In genomic region chr9:407255-407654, GRCh38 we compare ENCODE assay signal across 19 cellular contexts.
DNase-seq lines count a peak whose midpoint lies in the region; ATAC-seq, FAIRE-seq and TF ChIP-seq lines count a peak whose summit lies in the region.
"Had no signal": no experiment of that assay in that cellular context is flagged by ENCODE, and none has a peak within 500 bp of the region (broad histone marks: within the 10 kb centered on the region; RNA-seq: fewer than 3 reads in every experiment).

No MANE protein-coding gene starts in this region.

- no peaks in the 10 kb centered on the region for H3K27me3 ChIP-seq in bronchial epithelial cell (ENCODE audit: control insufficient read depth, insufficient read depth, low read length)
- no peaks in the 10 kb centered on the region for H3K27me3 ChIP-seq in right cardiac atrium (ENCODE audit: control insufficient read depth, insufficient read depth)
- no peaks in the 10 kb centered on the region for H3K27me3 ChIP-seq in brain microvascular endothelial cell (replicated peaks)

- H3K27ac ChIP-seq in right cardiac atrium (ENCODE audit: low read length) (no peak overlapping the region), brain microvascular endothelial cell (no peak overlapping the region)
- H3K27ac ChIP-seq: right lobe of liver, VCaP had no signal

- no peak overlapping the region for H3K4me3 ChIP-seq in bronchial epithelial cell (ENCODE audit: low read depth, low read length)
- H3K4me3 ChIP-seq in right cardiac atrium (ENCODE audit: low read length) = no peak overlapping the region
- no peak overlapping the region for H3K4me3 ChIP-seq in brain microvascular endothelial cell (ENCODE audit: low read depth, low read length)
- H3K4me3 ChIP-seq: right lobe of liver had no signal

- ATAC-seq in right cardiac atrium (peak; percentile 67 to 84), GM18870 (IDR thresholded peaks at IDR 0.05; ENCODE audit: unreplicated experiment) (no peak), GM21723 (IDR thresholded peaks at IDR 0.05; ENCODE audit: unreplicated experiment) (no peak)
- no peak for ATAC-seq in stimulated activated effector memory CD8-positive, alpha-beta T cell treated with anti-CD3 and anti-CD28 coated beads, Interleukin-12 subunit alpha, Interleukin-12 subunit beta, amount 100 ng/mL, for 72 hours
- ATAC-seq: activated CD8-positive, alpha-beta memory T cell treated with anti-CD3 and anti-CD28 coated beads, Interleukin-2, amount 10 ng/mL, durations not matched to agents 7 days and 5 days; left lobe of liver; stimulated activated memory B cell treated with anti-CD40 and anti-IgM and Interleukin-4, amounts not matched to agents 10 μg/mL and 1 μg/mL and 100 μg/mL, for 72 hours had no signal

- no peak for FAIRE-seq in bronchial epithelial cell (lab: Jason Lieb, UNC)
- FAIRE-seq: GM18507 had no signal

- TF ChIP-seq CTCF in bronchial epithelial cell (IDR thresholded peaks at IDR 0.05; ENCODE audit: insufficient read depth, low read length, severe bottlenecking) (peak; percentile 36), brain microvascular endothelial cell (IDR thresholded peaks at IDR 0.05; ENCODE audit: low read depth, low read length, missing control alignments) (no peak)

- H3K36me3 ChIP-seq in bronchial epithelial cell (ENCODE audit: control insufficient read depth, insufficient read depth, low read length) (no peaks in the 10 kb centered on the region), brain microvascular endothelial cell (replicated peaks) (no peaks in the 10 kb centered on the region)
- H3K36me3 ChIP-seq: right lobe of liver had no signal

- H3K36me3 Mint-ChIP-seq in stimulated activated effector memory CD8-positive, alpha-beta T cell treated with anti-CD3 and anti-CD28 coated beads, Interleukin-12 subunit alpha, Interleukin-12 subunit beta, amount 100 ng/mL, for 72 hours = peaks cover 100% of the 10 kb centered on the region

- intact Hi-C loops in right cardiac atrium (cut with DNase I) = loop anchor here in 3 of 4 donors (2.0 to 10.0 kb wide), 2 partner anchors 358 kb away; no protein-coding TSS in a partner anchor

- no peaks in the 10 kb centered on the region for H3K9me3 Mint-ChIP-seq in stimulated activated effector memory CD8-positive, alpha-beta T cell treated with anti-CD3 and anti-CD28 coated beads, Interleukin-12 subunit alpha, Interleukin-12 subunit beta, amount 100 ng/mL, for 72 hours
- H3K9me3 Mint-ChIP-seq: activated naive CD4-positive, alpha-beta T cell treated with anti-CD3 and anti-CD28 coated beads for 36 hours; nephron progenitor cell; stimulated activated memory B cell treated with anti-CD40 and anti-IgM and Interleukin-4, amounts not matched to agents 10 μg/mL and 1 μg/mL and 100 μg/mL, for 72 hours had no signal

- no peaks in the 10 kb centered on the region for H3K4me1 ChIP-seq in right cardiac atrium (ENCODE audit: control insufficient read depth, insufficient read depth, low read length)
- H3K4me1 ChIP-seq: Caco-2, right lobe of liver had no signal

- no peak overlapping the region for H3K4me3 Mint-ChIP-seq in stimulated activated effector memory CD8-positive, alpha-beta T cell treated with anti-CD3 and anti-CD28 coated beads, Interleukin-12 subunit alpha, Interleukin-12 subunit beta, amount 100 ng/mL, for 72 hours
- H3K4me3 Mint-ChIP-seq: activated CD8-positive, alpha-beta memory T cell treated with anti-CD3 and anti-CD28 coated beads, Interleukin-2, amount 10 ng/mL, durations not matched to agents 7 days and 5 days; activated naive CD4-positive, alpha-beta T cell treated with anti-CD3 and anti-CD28 coated beads for 36 hours; nephron progenitor cell; stimulated activated memory B cell treated with anti-CD40 and anti-IgM and Interleukin-4, amounts not matched to agents 10 μg/mL and 1 μg/mL and 100 μg/mL, for 72 hours had no signal

- H3K27ac Mint-ChIP-seq in stimulated activated effector memory CD8-positive, alpha-beta T cell treated with anti-CD3 and anti-CD28 coated beads, Interleukin-12 subunit alpha, Interleukin-12 subunit beta, amount 100 ng/mL, for 72 hours = peak overlapping the region; percentile 37
- H3K27ac Mint-ChIP-seq: activated CD8-positive, alpha-beta memory T cell treated with anti-CD3 and anti-CD28 coated beads, Interleukin-2, amount 10 ng/mL, durations not matched to agents 7 days and 5 days; activated naive CD4-positive, alpha-beta T cell treated with anti-CD3 and anti-CD28 coated beads for 36 hours; nephron progenitor cell; stimulated activated memory B cell treated with anti-CD40 and anti-IgM and Interleukin-4, amounts not matched to agents 10 μg/mL and 1 μg/mL and 100 μg/mL, for 72 hours had no signal

- H3K4me1 Mint-ChIP-seq in stimulated activated effector memory CD8-positive, alpha-beta T cell treated with anti-CD3 and anti-CD28 coated beads, Interleukin-12 subunit alpha, Interleukin-12 subunit beta, amount 100 ng/mL, for 72 hours = no peaks in the 10 kb centered on the region
- H3K4me1 Mint-ChIP-seq: activated CD8-positive, alpha-beta memory T cell treated with anti-CD3 and anti-CD28 coated beads, Interleukin-2, amount 10 ng/mL, durations not matched to agents 7 days and 5 days; nephron progenitor cell had no signal

- DNase-seq in NCI-H2171 treated with DMSO at 0.1 percent for 48 hours (lab: John Stamatoyannopoulos, UW) = peak; percentile 30
- DNase-seq in NCI-H2171 (lab: John Stamatoyannopoulos, UW) = no peak
- DNase-seq in bronchial epithelial cell (ENCODE audit: low read depth) = peak; percentile 18
- DNase-seq in right cardiac atrium = no peak
- DNase-seq in stimulated activated effector memory CD8-positive, alpha-beta T cell treated with anti-CD3 and anti-CD28 coated beads, Interleukin-12 subunit alpha, Interleukin-12 subunit beta, amount 100 ng/mL, for 72 hours (ENCODE audit: low spot score in 2 of 2) = no peak
- no peak for DNase-seq in brain microvascular endothelial cell
- DNase-seq: activated CD8-positive, alpha-beta memory T cell treated with anti-CD3 and anti-CD28 coated beads, Interleukin-2, amount 10 ng/mL, durations not matched to agents 7 days and 5 days; activated naive CD4-positive, alpha-beta T cell treated with anti-CD3 and anti-CD28 coated beads for 36 hours; MV-4-11; NCI-H446; nephron progenitor cell; right lobe of liver had no signal

- H3K9me3 ChIP-seq in right cardiac atrium (ENCODE audit: control insufficient read depth, low read length) = no peaks in the 10 kb centered on the region
- H3K9me3 ChIP-seq: Caco-2, right lobe of liver had no signal

- in situ Hi-C loops in brain microvascular endothelial cell (cut with HindIII; ENCODE audit: low pct_ligation_motif_present, low sequenced_read_pairs) = no loop called here

Comparison
In these comparisons a context has a peak if more than half of its experiments do, and no peak if none do; other contexts are left out.
1. DNase-seq: peak in NCI-H2171 treated with DMSO at 0.1 percent for 48 hours (single experiment) and bronchial epithelial cell (single experiment); none in NCI-H2171 (single experiment), right cardiac atrium (0 of 3), stimulated activated effector memory CD8-positive, alpha-beta T cell treated with anti-CD3 and anti-CD28 coated beads, Interleukin-12 subunit alpha, Interleukin-12 subunit beta, amount 100 ng/mL, for 72 hours (0 of 2) and brain microvascular endothelial cell (single experiment).
2. ATAC-seq: peak in right cardiac atrium (2 of 2); none in stimulated activated effector memory CD8-positive, alpha-beta T cell treated with anti-CD3 and anti-CD28 coated beads, Interleukin-12 subunit alpha, Interleukin-12 subunit beta, amount 100 ng/mL, for 72 hours (single experiment), GM18870 (single experiment) and GM21723 (single experiment).